ENCODE assay signal across 1 cellular context in the genomic region with DNA sequence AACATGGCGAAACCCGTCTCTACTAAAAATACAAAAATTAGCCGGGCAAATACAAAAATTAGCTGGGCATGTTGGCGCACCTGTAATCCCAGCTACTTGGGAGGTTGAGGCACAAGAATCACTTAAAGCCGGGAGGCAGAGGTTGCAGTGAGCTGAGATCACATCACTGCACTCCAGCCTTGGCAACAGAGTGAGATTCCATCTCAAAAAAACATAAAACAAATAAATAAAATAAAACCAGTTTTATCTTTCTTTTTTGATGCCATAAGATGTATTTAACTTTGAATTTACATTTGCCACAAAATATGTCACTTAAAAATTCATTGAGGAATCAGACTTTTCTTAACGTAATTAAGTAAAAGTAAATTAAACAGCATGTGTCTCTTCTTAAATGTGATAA.
TF ChIP-seq lines count a peak whose summit lies in the region.

No MANE protein-coding gene starts in this region.

TF ChIP-seq in GM23338, 12 proteins besides CTCF, POLR2A, EP300 and RAD21 (continued from another document):
- TF ChIP-seq, protein P1, sequence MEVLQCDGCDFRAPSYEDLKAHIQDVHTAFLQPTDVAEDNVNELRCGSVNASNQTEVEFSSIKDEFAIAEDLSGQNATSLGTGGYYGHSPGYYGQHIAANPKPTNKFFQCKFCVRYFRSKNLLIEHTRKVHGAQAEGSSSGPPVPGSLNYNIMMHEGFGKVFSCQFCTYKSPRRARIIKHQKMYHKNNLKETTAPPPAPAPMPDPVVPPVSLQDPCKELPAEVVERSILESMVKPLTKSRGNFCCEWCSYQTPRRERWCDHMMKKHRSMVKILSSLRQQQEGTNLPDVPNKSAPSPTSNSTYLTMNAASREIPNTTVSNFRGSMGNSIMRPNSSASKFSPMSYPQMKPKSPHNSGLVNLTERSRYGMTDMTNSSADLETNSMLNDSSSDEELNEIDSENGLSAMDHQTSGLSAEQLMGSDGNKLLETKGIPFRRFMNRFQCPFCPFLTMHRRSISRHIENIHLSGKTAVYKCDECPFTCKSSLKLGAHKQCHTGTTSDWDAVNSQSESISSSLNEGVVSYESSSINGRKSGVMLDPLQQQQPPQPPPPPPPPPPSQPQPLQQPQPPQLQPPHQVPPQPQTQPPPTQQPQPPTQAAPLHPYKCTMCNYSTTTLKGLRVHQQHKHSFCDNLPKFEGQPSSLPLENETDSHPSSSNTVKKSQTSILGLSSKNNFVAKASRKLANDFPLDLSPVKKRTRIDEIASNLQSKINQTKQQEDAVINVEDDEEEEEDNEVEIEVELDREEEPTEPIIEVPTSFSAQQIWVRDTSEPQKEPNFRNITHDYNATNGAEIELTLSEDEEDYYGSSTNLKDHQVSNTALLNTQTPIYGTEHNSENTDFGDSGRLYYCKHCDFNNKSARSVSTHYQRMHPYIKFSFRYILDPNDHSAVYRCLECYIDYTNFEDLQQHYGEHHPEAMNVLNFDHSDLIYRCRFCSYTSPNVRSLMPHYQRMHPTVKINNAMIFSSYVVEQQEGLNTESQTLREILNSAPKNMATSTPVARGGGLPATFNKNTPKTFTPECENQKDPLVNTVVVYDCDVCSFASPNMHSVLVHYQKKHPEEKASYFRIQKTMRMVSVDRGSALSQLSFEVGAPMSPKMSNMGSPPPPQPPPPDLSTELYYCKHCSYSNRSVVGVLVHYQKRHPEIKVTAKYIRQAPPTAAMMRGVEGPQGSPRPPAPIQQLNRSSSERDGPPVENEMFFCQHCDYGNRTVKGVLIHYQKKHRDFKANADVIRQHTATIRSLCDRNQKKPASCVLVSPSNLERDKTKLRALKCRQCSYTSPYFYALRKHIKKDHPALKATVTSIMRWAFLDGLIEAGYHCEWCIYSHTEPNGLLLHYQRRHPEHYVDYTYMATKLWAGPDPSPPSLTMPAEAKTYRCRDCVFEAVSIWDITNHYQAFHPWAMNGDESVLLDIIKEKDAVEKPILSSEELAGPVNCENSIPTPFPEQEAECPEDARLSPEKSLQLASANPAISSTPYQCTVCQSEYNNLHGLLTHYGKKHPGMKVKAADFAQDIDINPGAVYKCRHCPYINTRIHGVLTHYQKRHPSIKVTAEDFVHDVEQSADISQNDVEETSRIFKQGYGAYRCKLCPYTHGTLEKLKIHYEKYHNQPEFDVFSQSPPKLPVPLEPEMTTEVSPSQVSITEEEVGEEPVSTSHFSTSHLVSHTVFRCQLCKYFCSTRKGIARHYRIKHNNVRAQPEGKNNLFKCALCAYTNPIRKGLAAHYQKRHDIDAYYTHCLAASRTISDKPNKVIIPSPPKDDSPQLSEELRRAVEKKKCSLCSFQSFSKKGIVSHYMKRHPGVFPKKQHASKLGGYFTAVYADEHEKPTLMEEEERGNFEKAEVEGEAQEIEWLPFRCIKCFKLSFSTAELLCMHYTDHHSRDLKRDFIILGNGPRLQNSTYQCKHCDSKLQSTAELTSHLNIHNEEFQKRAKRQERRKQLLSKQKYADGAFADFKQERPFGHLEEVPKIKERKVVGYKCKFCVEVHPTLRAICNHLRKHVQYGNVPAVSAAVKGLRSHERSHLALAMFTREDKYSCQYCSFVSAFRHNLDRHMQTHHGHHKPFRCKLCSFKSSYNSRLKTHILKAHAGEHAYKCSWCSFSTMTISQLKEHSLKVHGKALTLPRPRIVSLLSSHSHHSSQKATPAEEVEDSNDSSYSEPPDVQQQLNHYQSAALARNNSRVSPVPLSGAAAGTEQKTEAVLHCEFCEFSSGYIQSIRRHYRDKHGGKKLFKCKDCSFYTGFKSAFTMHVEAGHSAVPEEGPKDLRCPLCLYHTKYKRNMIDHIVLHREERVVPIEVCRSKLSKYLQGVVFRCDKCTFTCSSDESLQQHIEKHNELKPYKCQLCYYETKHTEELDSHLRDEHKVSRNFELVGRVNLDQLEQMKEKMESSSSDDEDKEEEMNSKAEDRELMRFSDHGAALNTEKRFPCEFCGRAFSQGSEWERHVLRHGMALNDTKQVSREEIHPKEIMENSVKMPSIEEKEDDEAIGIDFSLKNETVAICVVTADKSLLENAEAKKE (CRISPR knock-in tag; IDR thresholded peaks at IDR 0.05): no peak
- TF ChIP-seq EZH2 (IDR thresholded peaks at IDR 0.05; ENCODE audit: low read depth, unreplicated experiment) (no peak), JUNB (IDR thresholded peaks at IDR 0.05; ENCODE audit: unreplicated experiment) (no peak), ZNF331 (CRISPR knock-in tag; IDR thresholded peaks at IDR 0.05; ENCODE audit: low read depth) (no peak)
- TF ChIP-seq, protein P2, sequence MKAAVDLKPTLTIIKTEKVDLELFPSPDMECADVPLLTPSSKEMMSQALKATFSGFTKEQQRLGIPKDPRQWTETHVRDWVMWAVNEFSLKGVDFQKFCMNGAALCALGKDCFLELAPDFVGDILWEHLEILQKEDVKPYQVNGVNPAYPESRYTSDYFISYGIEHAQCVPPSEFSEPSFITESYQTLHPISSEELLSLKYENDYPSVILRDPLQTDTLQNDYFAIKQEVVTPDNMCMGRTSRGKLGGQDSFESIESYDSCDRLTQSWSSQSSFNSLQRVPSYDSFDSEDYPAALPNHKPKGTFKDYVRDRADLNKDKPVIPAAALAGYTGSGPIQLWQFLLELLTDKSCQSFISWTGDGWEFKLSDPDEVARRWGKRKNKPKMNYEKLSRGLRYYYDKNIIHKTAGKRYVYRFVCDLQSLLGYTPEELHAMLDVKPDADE (IDR thresholded peaks at IDR 0.05): no peak
- TF ChIP-seq, protein P3, sequence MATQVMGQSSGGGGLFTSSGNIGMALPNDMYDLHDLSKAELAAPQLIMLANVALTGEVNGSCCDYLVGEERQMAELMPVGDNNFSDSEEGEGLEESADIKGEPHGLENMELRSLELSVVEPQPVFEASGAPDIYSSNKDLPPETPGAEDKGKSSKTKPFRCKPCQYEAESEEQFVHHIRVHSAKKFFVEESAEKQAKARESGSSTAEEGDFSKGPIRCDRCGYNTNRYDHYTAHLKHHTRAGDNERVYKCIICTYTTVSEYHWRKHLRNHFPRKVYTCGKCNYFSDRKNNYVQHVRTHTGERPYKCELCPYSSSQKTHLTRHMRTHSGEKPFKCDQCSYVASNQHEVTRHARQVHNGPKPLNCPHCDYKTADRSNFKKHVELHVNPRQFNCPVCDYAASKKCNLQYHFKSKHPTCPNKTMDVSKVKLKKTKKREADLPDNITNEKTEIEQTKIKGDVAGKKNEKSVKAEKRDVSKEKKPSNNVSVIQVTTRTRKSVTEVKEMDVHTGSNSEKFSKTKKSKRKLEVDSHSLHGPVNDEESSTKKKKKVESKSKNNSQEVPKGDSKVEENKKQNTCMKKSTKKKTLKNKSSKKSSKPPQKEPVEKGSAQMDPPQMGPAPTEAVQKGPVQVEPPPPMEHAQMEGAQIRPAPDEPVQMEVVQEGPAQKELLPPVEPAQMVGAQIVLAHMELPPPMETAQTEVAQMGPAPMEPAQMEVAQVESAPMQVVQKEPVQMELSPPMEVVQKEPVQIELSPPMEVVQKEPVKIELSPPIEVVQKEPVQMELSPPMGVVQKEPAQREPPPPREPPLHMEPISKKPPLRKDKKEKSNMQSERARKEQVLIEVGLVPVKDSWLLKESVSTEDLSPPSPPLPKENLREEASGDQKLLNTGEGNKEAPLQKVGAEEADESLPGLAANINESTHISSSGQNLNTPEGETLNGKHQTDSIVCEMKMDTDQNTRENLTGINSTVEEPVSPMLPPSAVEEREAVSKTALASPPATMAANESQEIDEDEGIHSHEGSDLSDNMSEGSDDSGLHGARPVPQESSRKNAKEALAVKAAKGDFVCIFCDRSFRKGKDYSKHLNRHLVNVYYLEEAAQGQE (IDR thresholded peaks at IDR 0.05; ENCODE audit: unreplicated experiment): no peak
